14 cellular contexts compared by ENCODE assay signal in the genomic region with DNA sequence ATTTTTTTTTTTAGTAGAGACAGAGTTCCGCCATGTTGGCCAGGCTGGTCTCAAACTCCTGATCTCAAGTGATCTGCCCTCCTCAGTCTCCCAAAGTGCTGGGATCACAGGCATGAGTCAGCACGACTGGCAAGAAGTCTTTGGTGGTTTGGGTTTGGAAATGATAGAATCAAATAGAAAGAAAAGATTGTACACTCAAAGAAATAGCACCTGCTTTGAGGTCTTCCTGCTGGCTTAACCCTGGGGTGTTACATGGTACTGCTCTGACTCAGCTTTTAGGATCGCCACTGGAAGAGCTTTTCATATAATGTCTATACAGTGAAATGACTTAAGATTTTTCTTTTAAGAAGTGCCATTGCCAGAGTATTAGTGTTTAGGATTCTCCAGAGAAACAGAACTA. TPM values are rescaled to one million over a fixed set of nuclear protein-coding genes. Genes with fewer than 3 reads are reported as not detected.
DNase-seq lines count a peak whose midpoint lies in the region; ATAC-seq, FAIRE-seq and TF ChIP-seq lines count a peak whose summit lies in the region.
"Had no signal": no experiment of that assay in that cellular context is flagged by ENCODE, and none has a peak within 500 bp of the region (broad histone marks: within the 10 kb centered on the region; RNA-seq: fewer than 3 reads in every experiment).

No MANE protein-coding gene starts in this region.

- ATAC-seq in T-cell (replicated peaks in 1 of 4) (no peak), GM18868 (IDR thresholded peaks at IDR 0.05; ENCODE audit: unreplicated experiment) (no peak)

- no peak overlapping the region for H3K27ac Mint-ChIP-seq in T-cell
- H3K27ac Mint-ChIP-seq: dendritic cell treated with granulocyte-macrophage colony-stimulating factor and Interleukin-4, amounts not matched to agents 40 ng/mL and 50 ng/mL, for 4 days had no signal

- peak overlapping the region in 18 of 59 donors; percentile 41 to 64 (median 51) for H3K4me3 ChIP-seq in dorsolateral prefrontal cortex

- intact Hi-C loops in dorsolateral prefrontal cortex (cut with DNase I) = no loop called here

- peaks cover 0 to 4% (median 0%) of the 10 kb centered on the region in 3 donors for H3K4me1 Mint-ChIP-seq in T-cell

- H3K27me3 ChIP-seq in dorsolateral prefrontal cortex = no peaks in the 10 kb centered on the region

- peaks cover 18% of the 10 kb centered on the region for H3K36me3 Mint-ChIP-seq in T-cell

- no peaks in the 10 kb centered on the region for H3K9me3 Mint-ChIP-seq in T-cell
- H3K9me3 Mint-ChIP-seq: dendritic cell treated with granulocyte-macrophage colony-stimulating factor and Interleukin-4, amounts not matched to agents 40 ng/mL and 50 ng/mL, for 4 days had no signal

- H3K27me3 Mint-ChIP-seq in T-cell = peaks cover 16 to 31% of the 10 kb centered on the region in 2 donors

- peak; percentile 73 for DNase-seq in A172 (ENCODE audit: low spot score)
- DNase-seq in RWPE1 (ENCODE audit: low spot score) = peak; percentile 38
- no peak for DNase-seq in dorsolateral prefrontal cortex
- peak; percentile 85 for DNase-seq in myocyte (ENCODE audit: low read depth)
- no peak for DNase-seq in LoVo (ENCODE audit: low spot score)
- no peak for DNase-seq in T-cell
- DNase-seq in GM19239 (ENCODE audit: insufficient read length, low spot score) = no peak
- DNase-seq: AML-193; NCI-H1092 treated with DMSO at 0.1 percent for 48 hours; nephron progenitor cell; SIG-M5; stimulated activated CD4-positive, alpha-beta T cell treated with anti-CD3 and anti-CD28 coated beads, Interleukin-4, amount 100 ng/mL, for 1 hour had no signal

- FAIRE-seq in GM19239 (lab: Jason Lieb, UNC) = no peak

- no peak for TF ChIP-seq CTCF in RWPE1 (conservative IDR thresholded peaks at IDR 0.05; ENCODE audit: low read depth)
- TF ChIP-seq CTCF in dorsolateral prefrontal cortex (IDR thresholded peaks at IDR 0.05 in 54 of 56, conservative IDR thresholded peaks at IDR 0.05 in 2 of 56; ENCODE audit: low read depth in 1 of 56, partially characterized antibody in 56 of 56) = no peak

- H3K27ac ChIP-seq in RWPE1 (no peak overlapping the region), dorsolateral prefrontal cortex (peak overlapping the region; percentile 84 to 99 (median 96))

- POLR2A ChIA-PET in RWPE1 (lab: Yijun Ruan, JAX; ENCODE audit: low non-redundant PET) (no interaction called here), T-cell (lab: Charles Lee) (no interaction called here)

- no peak overlapping the region for H3K4me3 Mint-ChIP-seq in T-cell
- H3K4me3 Mint-ChIP-seq: dendritic cell treated with granulocyte-macrophage colony-stimulating factor and Interleukin-4, amounts not matched to agents 40 ng/mL and 50 ng/mL, for 4 days; nephron progenitor cell had no signal

- CTCF ChIA-PET in RWPE1 (lab: Yijun Ruan, JAX) = interaction anchor here (0.7 kb wide), 1 partner anchor 68 kb away, joined by 3 read pairs; no protein-coding TSS in a partner anchor
- CTCF ChIA-PET in T-cell (lab: Charles Lee) = no interaction called here

RNA-seq across cellular contexts. Expression of a gene that starts 50.2 kb away (rescaled TPM):
- total RNA-seq in A172 (2014; rRNA removed; shearing (Covaris generic)) = 43.0 and 47.2 TPM in 2 replicates
- total RNA-seq in dorsolateral prefrontal cortex (100 to 1,000 TPM in 42 of 120 experiments, 10 to 100 TPM in 78; 43.5 to 270 (median 90.6) TPM), myocyte (173 and 229 TPM in 2 replicates), T-cell (10 to 100 TPM in 1 of 5 donors, 1 to 10 TPM in 4; 6.6 to 10.7 (median 8.2) TPM)
- polyA plus RNA-seq in myocyte (2012) = 101 TPM

Comparison
In these comparisons a context has a peak if more than half of its experiments do, and no peak if none do; other contexts are left out.
1. DNase-seq: peak in A172 (single experiment), RWPE1 (single experiment) and myocyte (single experiment); none in dorsolateral prefrontal cortex (0 of 10), LoVo (single experiment), T-cell (0 of 34) and GM19239 (single experiment).